ENCODE assay signal across 8 cellular contexts in the genomic region with DNA sequence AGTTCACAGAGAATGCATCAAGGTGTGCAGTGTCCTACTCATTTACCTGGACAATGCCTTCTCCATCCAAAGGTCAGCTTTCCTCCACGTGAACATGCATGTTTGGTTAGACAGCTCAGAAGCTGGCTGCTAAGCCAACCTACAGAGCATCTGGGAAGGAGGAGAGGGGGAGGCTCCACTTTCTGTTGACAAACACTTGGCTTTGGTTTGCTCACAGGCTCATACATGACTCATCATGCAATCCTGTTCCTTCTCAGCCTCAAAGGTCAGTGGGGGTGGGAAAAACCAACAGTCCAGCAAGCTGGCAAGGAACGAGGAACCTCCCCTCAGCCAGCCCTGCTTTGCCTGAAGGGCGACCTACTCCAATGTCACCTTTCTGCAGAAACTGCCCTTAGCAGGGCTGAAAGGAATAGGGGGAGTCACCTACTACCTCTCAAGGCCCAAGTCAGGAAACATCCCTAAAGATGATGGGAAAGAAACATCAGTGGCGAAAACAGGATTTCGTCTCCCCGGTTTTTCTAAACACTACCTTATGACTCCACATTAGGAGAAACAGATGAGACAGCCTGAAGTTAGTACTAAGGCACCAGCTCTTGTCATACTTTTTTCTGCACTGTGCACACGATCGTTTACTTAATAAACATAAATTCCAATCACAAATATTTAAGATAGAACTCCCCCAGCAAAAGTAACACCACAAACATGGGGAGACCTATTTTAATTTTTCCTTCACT. TPM values are rescaled to one million over a fixed set of nuclear protein-coding genes. Genes with fewer than 3 reads are reported as not detected.
DNase-seq lines count a peak whose midpoint lies in the region; ATAC-seq and TF ChIP-seq lines count a peak whose summit lies in the region.

No MANE protein-coding gene starts in this region.

- H3K4me1 Mint-ChIP-seq in activated T-helper 1 cell treated with anti-CD3 and anti-CD28 coated beads, Interleukin-12 subunit alpha, Interleukin-12 subunit beta, Interleukin-2, Interleukin-4 antibody, amounts not matched to agents 30 ng/mL and 10 ng/mL and 1 ng/mL, durations not matched to agents 14 hours and 24 hours and 36 hours (ENCODE audit: low read depth): peaks cover 42% of the 10 kb centered on the region

- TF ChIP-seq CTCF in RWPE1 (conservative IDR thresholded peaks at IDR 0.05; ENCODE audit: low read depth) (no peak), GM10266 (IDR thresholded peaks at IDR 0.05; ENCODE audit: control insufficient read depth, insufficient read depth, low read depth, missing control alignments) (no peak)

- CTCF ChIA-PET in RWPE1 (lab: Yijun Ruan, JAX): interaction anchor here (1.3 kb wide), 1 partner anchor 45 kb away, joined by 4 read pairs; no protein-coding TSS in a partner anchor

- POLR2A ChIA-PET in RWPE1 (lab: Yijun Ruan, JAX; ENCODE audit: low non-redundant PET): no interaction called here

- no peak overlapping the region for H3K27ac Mint-ChIP-seq in activated T-helper 1 cell treated with anti-CD3 and anti-CD28 coated beads, Interleukin-12 subunit alpha, Interleukin-12 subunit beta, Interleukin-2, Interleukin-4 antibody, amounts not matched to agents 30 ng/mL and 10 ng/mL and 1 ng/mL, durations not matched to agents 14 hours and 24 hours and 36 hours

- H3K27me3 Mint-ChIP-seq in activated T-helper 1 cell treated with anti-CD3 and anti-CD28 coated beads, Interleukin-12 subunit alpha, Interleukin-12 subunit beta, Interleukin-2, Interleukin-4 antibody, amounts not matched to agents 30 ng/mL and 10 ng/mL and 1 ng/mL, durations not matched to agents 14 hours and 24 hours and 36 hours (ENCODE audit: insufficient read depth): no peaks in the 10 kb centered on the region

- no peak overlapping the region for H3K4me3 Mint-ChIP-seq in activated T-helper 1 cell treated with anti-CD3 and anti-CD28 coated beads, Interleukin-12 subunit alpha, Interleukin-12 subunit beta, Interleukin-2, Interleukin-4 antibody, amounts not matched to agents 30 ng/mL and 10 ng/mL and 1 ng/mL, durations not matched to agents 14 hours and 24 hours and 36 hours

- H3K9me3 Mint-ChIP-seq in activated T-helper 1 cell treated with anti-CD3 and anti-CD28 coated beads, Interleukin-12 subunit alpha, Interleukin-12 subunit beta, Interleukin-2, Interleukin-4 antibody, amounts not matched to agents 30 ng/mL and 10 ng/mL and 1 ng/mL, durations not matched to agents 14 hours and 24 hours and 36 hours: no peaks in the 10 kb centered on the region

- H3K36me3 Mint-ChIP-seq in activated T-helper 1 cell treated with anti-CD3 and anti-CD28 coated beads, Interleukin-12 subunit alpha, Interleukin-12 subunit beta, Interleukin-2, Interleukin-4 antibody, amounts not matched to agents 30 ng/mL and 10 ng/mL and 1 ng/mL, durations not matched to agents 14 hours and 24 hours and 36 hours (ENCODE audit: low read depth): peaks cover 45% of the 10 kb centered on the region

- H3K27ac ChIP-seq in RWPE1: peak overlapping the region; percentile 65

- intact Hi-C loops in activated T-helper 1 cell treated with anti-CD3 and anti-CD28 coated beads, Interleukin-12 subunit alpha, Interleukin-12 subunit beta, Interleukin-2, Interleukin-4 antibody, amounts not matched to agents 30 ng/mL and 10 ng/mL and 1 ng/mL, durations not matched to agents 14 hours and 24 hours and 36 hours (cut with micrococcal nuclease): no loop called here

- DNase-seq in RWPE1 (ENCODE audit: low spot score) (peak; percentile 86), glomerular endothelial cell (ENCODE audit: extremely low read depth, low read depth, low spot score) (peak; percentile 81), smooth muscle cell of the brain vasculature (ENCODE audit: low read depth, low spot score) (peak; percentile 80), GM19238 (ENCODE audit: insufficient read length, low spot score) (no peak), D341Med (ENCODE audit: low spot score) (no peak), GM10266 (ENCODE audit: extremely low spot score) (no peak)
- DNase-seq in activated T-helper 1 cell treated with anti-CD3 and anti-CD28 coated beads, Interleukin-12 subunit alpha, Interleukin-12 subunit beta, Interleukin-2, Interleukin-4 antibody, amounts not matched to agents 30 ng/mL and 10 ng/mL and 1 ng/mL, durations not matched to agents 14 hours and 24 hours and 36 hours (ENCODE audit: low spot score): no peak

- ATAC-seq in HG02610 (IDR thresholded peaks at IDR 0.05; ENCODE audit: unreplicated experiment): peak; percentile 39

RNA-seq across cellular contexts. Expression of a gene that starts 37.9 kb away (rescaled TPM):
- total RNA-seq in glomerular endothelial cell: 199 and 213 TPM in 2 replicates
- total RNA-seq in activated T-helper 1 cell treated with anti-CD3 and anti-CD28 coated beads, Interleukin-12 subunit alpha, Interleukin-12 subunit beta, Interleukin-2, Interleukin-4 antibody, amounts not matched to agents 30 ng/mL and 10 ng/mL and 1 ng/mL, durations not matched to agents 14 hours and 24 hours and 36 hours: 21.0 and 21.4 TPM in 2 replicates

Comparison
In these comparisons a context has a peak if more than half of its experiments do, and no peak if none do; other contexts are left out.
1. DNase-seq: peak in RWPE1 (single experiment), glomerular endothelial cell (single experiment) and smooth muscle cell of the brain vasculature (single experiment); none in GM19238 (single experiment), activated T-helper 1 cell treated with anti-CD3 and anti-CD28 coated beads, Interleukin-12 subunit alpha, Interleukin-12 subunit beta, Interleukin-2, Interleukin-4 antibody, amounts not matched to agents 30 ng/mL and 10 ng/mL and 1 ng/mL, durations not matched to agents 14 hours and 24 hours and 36 hours (single experiment), D341Med (single experiment) and GM10266 (single experiment).